Comparison of ENCODE assay signal across 19 cellular contexts in genomic region chr6:2730353-2730752, GRCh38.
"Had no signal": no experiment of that assay in that cellular context is flagged by ENCODE, and none has a peak within 500 bp of the region (broad histone marks: within the 10 kb centered on the region; RNA-seq: fewer than 3 reads in every experiment).

No MANE protein-coding gene starts in this region.

- H3K4me3 Mint-ChIP-seq: activated CD4-positive, alpha-beta T cell treated with anti-CD3 and anti-CD28 coated beads, Interleukin-2, amount 10 ng/mL, durations not matched to agents 24 days and 14 days; activated CD8-positive, alpha-beta T cell treated with anti-CD3 and anti-CD28 coated beads for 36 hours; activated naive CD8-positive, alpha-beta T cell treated with anti-CD3 and anti-CD28 coated beads, Interleukin-2, amount 10 ng/mL, durations not matched to agents 7 days and 5 days; activated T-helper 17 cell treated with anti-CD3 and anti-CD28 coated beads, Interleukin-2, amount 50 U/mL, for 72 hours; endodermal cell; natural killer cell treated with Interleukin-12 subunit alpha and Interleukin-12 subunit beta and Interleukin-15 and Interleukin-18, amount 100 ng/mL, for 72 hours; T-cell had no signal

- H3K27ac Mint-ChIP-seq: activated CD4-positive, alpha-beta T cell treated with anti-CD3 and anti-CD28 coated beads, Interleukin-2, amount 10 ng/mL, durations not matched to agents 24 days and 14 days; activated CD8-positive, alpha-beta T cell treated with anti-CD3 and anti-CD28 coated beads for 36 hours; activated naive CD8-positive, alpha-beta T cell treated with anti-CD3 and anti-CD28 coated beads, Interleukin-2, amount 10 ng/mL, durations not matched to agents 7 days and 5 days; activated T-helper 17 cell treated with anti-CD3 and anti-CD28 coated beads, Interleukin-2, amount 50 U/mL, for 72 hours; endodermal cell; natural killer cell treated with Interleukin-12 subunit alpha and Interleukin-12 subunit beta and Interleukin-15 and Interleukin-18, amount 100 ng/mL, for 72 hours; T-cell had no signal

- DNase-seq: activated CD4-positive, alpha-beta T cell treated with anti-CD3 and anti-CD28 coated beads, Interleukin-2, amount 10 ng/mL, durations not matched to agents 24 days and 14 days; activated CD8-positive, alpha-beta T cell treated with anti-CD3 and anti-CD28 coated beads for 36 hours; activated naive CD4-positive, alpha-beta T cell treated with Interleukin-2 at 50 U/mL for 16 hours; activated naive CD8-positive, alpha-beta T cell treated with anti-CD3 and anti-CD28 coated beads, Interleukin-2, amount 10 ng/mL, durations not matched to agents 7 days and 5 days; activated T-cell treated with anti-CD3 and anti-CD28 coated beads, Interleukin-2, amount 50 U/mL, for 1 hour; endodermal cell; head of caudate nucleus; left cardiac atrium; lower lobe of right lung; pancreas; stimulated activated naive CD8-positive, alpha-beta T cell treated with anti-CD3 and anti-CD28 coated beads, Interleukin-15, Interleukin-2, amounts not matched to agents 100 U/mL and 50 U/mL, for 24 hours; T-cell; T-helper 9 cell; transverse colon; uterus had no signal

- H3K27me3 ChIP-seq: neutrophil, pancreas, transverse colon, uterus had no signal

- H3K9me3 Mint-ChIP-seq: activated CD4-positive, alpha-beta T cell treated with anti-CD3 and anti-CD28 coated beads, Interleukin-2, amount 10 ng/mL, durations not matched to agents 24 days and 14 days; activated CD8-positive, alpha-beta T cell treated with anti-CD3 and anti-CD28 coated beads for 36 hours; activated naive CD8-positive, alpha-beta T cell treated with anti-CD3 and anti-CD28 coated beads, Interleukin-2, amount 10 ng/mL, durations not matched to agents 7 days and 5 days; activated T-helper 17 cell treated with anti-CD3 and anti-CD28 coated beads, Interleukin-2, amount 50 U/mL, for 72 hours; endodermal cell; natural killer cell treated with Interleukin-12 subunit alpha and Interleukin-12 subunit beta and Interleukin-15 and Interleukin-18, amount 100 ng/mL, for 72 hours; T-cell had no signal

- H3K4me1 ChIP-seq: pancreas, uterus had no signal

- FAIRE-seq: frontal cortex, pancreas had no signal

- H3K36me3 ChIP-seq: lower lobe of right lung, neutrophil, pancreas, transverse colon, uterus had no signal

- H3K9me3 ChIP-seq: lower lobe of right lung, neutrophil, pancreas, transverse colon, uterus had no signal

- H3K4me1 Mint-ChIP-seq: activated CD4-positive, alpha-beta T cell treated with anti-CD3 and anti-CD28 coated beads, Interleukin-2, amount 10 ng/mL, durations not matched to agents 24 days and 14 days had no signal

- H3K27ac ChIP-seq: lower lobe of right lung, neutrophil, pancreas, transverse colon, uterus had no signal

- H3K4me3 ChIP-seq: lower lobe of right lung, pancreas, transverse colon, uterus had no signal

- H3K36me3 Mint-ChIP-seq: activated naive CD8-positive, alpha-beta T cell treated with anti-CD3 and anti-CD28 coated beads, Interleukin-2, amount 10 ng/mL, durations not matched to agents 7 days and 5 days; natural killer cell treated with Interleukin-12 subunit alpha and Interleukin-12 subunit beta and Interleukin-15 and Interleukin-18, amount 100 ng/mL, for 72 hours; T-cell had no signal

- ATAC-seq: activated CD8-positive, alpha-beta T cell treated with anti-CD3 and anti-CD28 coated beads for 36 hours; activated T-helper 17 cell treated with anti-CD3 and anti-CD28 coated beads, Interleukin-2, amount 50 U/mL, for 72 hours; left cardiac atrium; lower lobe of right lung; natural killer cell treated with Interleukin-12 subunit alpha and Interleukin-12 subunit beta and Interleukin-15 and Interleukin-18, amount 100 ng/mL, for 72 hours; pancreas; stimulated activated naive CD8-positive, alpha-beta T cell treated with anti-CD3 and anti-CD28 coated beads, Interleukin-15, Interleukin-2, amounts not matched to agents 100 U/mL and 50 U/mL, for 24 hours; T-cell had no signal
